32 cellular contexts compared by ENCODE assay signal in genomic region chrX:18102006-18102405, GRCh38.
"Had no signal": no experiment of that assay in that cellular context is flagged by ENCODE, and none has a peak within 500 bp of the region (broad histone marks: within the 10 kb centered on the region; RNA-seq: fewer than 3 reads in every experiment).

No MANE protein-coding gene starts in this region.

- H3K27ac Mint-ChIP-seq: activated CD4-positive, alpha-beta memory T cell treated with anti-CD3 and anti-CD28 coated beads for 36 hours; activated CD4-positive, alpha-beta T cell treated with anti-CD3 and anti-CD28 coated beads for 36 hours; activated CD4-positive, alpha-beta T cell treated with anti-CD3 and anti-CD28 coated beads, Interleukin-2, amount 10 ng/mL, durations not matched to agents 24 days and 14 days; activated CD8-positive, alpha-beta memory T cell treated with anti-CD3 and anti-CD28 coated beads, Interleukin-2, amount 10 ng/mL, durations not matched to agents 7 days and 5 days; activated CD8-positive, alpha-beta T cell treated with anti-CD3 and anti-CD28 coated beads, Interleukin-2, amount 10 ng/mL, durations not matched to agents 7 days and 5 days; activated naive CD4-positive, alpha-beta T cell treated with anti-CD3 and anti-CD28 coated beads, Interleukin-2, amount 10 ng/mL, durations not matched to agents 7 days and 5 days; activated naive CD4-positive, alpha-beta T cell treated with anti-CD3 and anti-CD28 coated beads, Interleukin-2, amount 50 U/mL, for 72 hours; activated naive CD8-positive, alpha-beta T cell treated with anti-CD3 and anti-CD28 coated beads, Interleukin-2, amount 10 ng/mL, durations not matched to agents 7 days and 5 days; activated T-helper 1 cell treated with anti-CD3 and anti-CD28 coated beads, Interleukin-12 subunit alpha, Interleukin-12 subunit beta, Interleukin-2, Interleukin-4 antibody, amounts not matched to agents 30 ng/mL and 10 ng/mL and 1 ng/mL, durations not matched to agents 14 hours and 24 hours and 36 hours; activated T-helper 2 cell treated with anti-CD3 and anti-CD28 coated beads, Interferon-gamma antibody, Interleukin-2, Interleukin-4, amounts not matched to agents 10 μg/mL and 5 μg/mL and 100 μg/mL, durations not matched to agents 14 hours and 24 hours and 36 hours; effector memory CD8-positive, alpha-beta T cell; T-helper 17 cell; T-helper 2 cell treated with Interferon-gamma antibody and Interleukin-4, amounts not matched to agents 5 μg/mL and 100 μg/mL, for 36 hours had no signal

- H3K4me1 ChIP-seq: esophagus muscularis mucosa, gastrocnemius medialis, heart right ventricle had no signal

- H3K9me3 ChIP-seq: esophagus muscularis mucosa, gastrocnemius medialis, heart right ventricle had no signal

- H3K9me3 Mint-ChIP-seq: activated CD4-positive, alpha-beta memory T cell treated with anti-CD3 and anti-CD28 coated beads for 36 hours; activated CD4-positive, alpha-beta T cell treated with anti-CD3 and anti-CD28 coated beads, Interleukin-2, amount 10 ng/mL, durations not matched to agents 24 days and 14 days; activated naive CD4-positive, alpha-beta T cell treated with anti-CD3 and anti-CD28 coated beads, Interleukin-2, amount 10 ng/mL, durations not matched to agents 7 days and 5 days; activated naive CD4-positive, alpha-beta T cell treated with anti-CD3 and anti-CD28 coated beads, Interleukin-2, amount 50 U/mL, for 72 hours; activated naive CD8-positive, alpha-beta T cell treated with anti-CD3 and anti-CD28 coated beads, Interleukin-2, amount 10 ng/mL, durations not matched to agents 7 days and 5 days; activated T-helper 1 cell treated with anti-CD3 and anti-CD28 coated beads, Interleukin-12 subunit alpha, Interleukin-12 subunit beta, Interleukin-2, Interleukin-4 antibody, amounts not matched to agents 30 ng/mL and 10 ng/mL and 1 ng/mL, durations not matched to agents 14 hours and 24 hours and 36 hours; activated T-helper 2 cell treated with anti-CD3 and anti-CD28 coated beads, Interferon-gamma antibody, Interleukin-2, Interleukin-4, amounts not matched to agents 10 μg/mL and 5 μg/mL and 100 μg/mL, durations not matched to agents 14 hours and 24 hours and 36 hours; effector memory CD8-positive, alpha-beta T cell; T-helper 2 cell treated with Interferon-gamma antibody and Interleukin-4, amounts not matched to agents 5 μg/mL and 100 μg/mL, for 36 hours had no signal

- H3K27ac ChIP-seq: esophagus muscularis mucosa, foreskin keratinocyte, gastrocnemius medialis, heart right ventricle had no signal

- ATAC-seq: activated CD4-positive, alpha-beta T cell treated with anti-CD3 and anti-CD28 coated beads for 36 hours; activated CD8-positive, alpha-beta memory T cell treated with anti-CD3 and anti-CD28 coated beads, Interleukin-2, amount 10 ng/mL, durations not matched to agents 7 days and 5 days; activated CD8-positive, alpha-beta T cell treated with anti-CD3 and anti-CD28 coated beads, Interleukin-2, amount 10 ng/mL, durations not matched to agents 7 days and 5 days; activated naive CD4-positive, alpha-beta T cell treated with anti-CD3 and anti-CD28 coated beads, Interleukin-2, amount 50 U/mL, for 72 hours; effector memory CD8-positive, alpha-beta T cell; foreskin keratinocyte; gastrocnemius medialis; heart right ventricle; T-helper 17 cell had no signal

- H3K4me3 Mint-ChIP-seq: activated CD4-positive, alpha-beta memory T cell treated with anti-CD3 and anti-CD28 coated beads for 36 hours; activated CD4-positive, alpha-beta T cell treated with anti-CD3 and anti-CD28 coated beads for 36 hours; activated CD4-positive, alpha-beta T cell treated with anti-CD3 and anti-CD28 coated beads, Interleukin-2, amount 10 ng/mL, durations not matched to agents 24 days and 14 days; activated CD8-positive, alpha-beta memory T cell treated with anti-CD3 and anti-CD28 coated beads, Interleukin-2, amount 10 ng/mL, durations not matched to agents 7 days and 5 days; activated CD8-positive, alpha-beta T cell treated with anti-CD3 and anti-CD28 coated beads, Interleukin-2, amount 10 ng/mL, durations not matched to agents 7 days and 5 days; activated naive CD4-positive, alpha-beta T cell treated with anti-CD3 and anti-CD28 coated beads, Interleukin-2, amount 10 ng/mL, durations not matched to agents 7 days and 5 days; activated naive CD8-positive, alpha-beta T cell treated with anti-CD3 and anti-CD28 coated beads, Interleukin-2, amount 10 ng/mL, durations not matched to agents 7 days and 5 days; activated T-helper 1 cell treated with anti-CD3 and anti-CD28 coated beads, Interleukin-12 subunit alpha, Interleukin-12 subunit beta, Interleukin-2, Interleukin-4 antibody, amounts not matched to agents 30 ng/mL and 10 ng/mL and 1 ng/mL, durations not matched to agents 14 hours and 24 hours and 36 hours; effector memory CD8-positive, alpha-beta T cell; T-helper 17 cell; T-helper 2 cell treated with Interferon-gamma antibody and Interleukin-4, amounts not matched to agents 5 μg/mL and 100 μg/mL, for 36 hours had no signal

- H3K36me3 Mint-ChIP-seq: activated CD4-positive, alpha-beta memory T cell treated with anti-CD3 and anti-CD28 coated beads for 36 hours; activated CD8-positive, alpha-beta memory T cell treated with anti-CD3 and anti-CD28 coated beads, Interleukin-2, amount 10 ng/mL, durations not matched to agents 7 days and 5 days; activated naive CD4-positive, alpha-beta T cell treated with anti-CD3 and anti-CD28 coated beads, Interleukin-2, amount 10 ng/mL, durations not matched to agents 7 days and 5 days; activated naive CD4-positive, alpha-beta T cell treated with anti-CD3 and anti-CD28 coated beads, Interleukin-2, amount 50 U/mL, for 72 hours; activated naive CD8-positive, alpha-beta T cell treated with anti-CD3 and anti-CD28 coated beads, Interleukin-2, amount 10 ng/mL, durations not matched to agents 7 days and 5 days had no signal

- H3K4me1 Mint-ChIP-seq: activated CD4-positive, alpha-beta T cell treated with anti-CD3 and anti-CD28 coated beads for 36 hours; activated CD4-positive, alpha-beta T cell treated with anti-CD3 and anti-CD28 coated beads, Interleukin-2, amount 10 ng/mL, durations not matched to agents 24 days and 14 days; activated CD8-positive, alpha-beta memory T cell treated with anti-CD3 and anti-CD28 coated beads, Interleukin-2, amount 10 ng/mL, durations not matched to agents 7 days and 5 days; activated naive CD4-positive, alpha-beta T cell treated with anti-CD3 and anti-CD28 coated beads, Interleukin-2, amount 10 ng/mL, durations not matched to agents 7 days and 5 days; activated naive CD8-positive, alpha-beta T cell treated with anti-CD3 and anti-CD28 coated beads, Interleukin-2, amount 10 ng/mL, durations not matched to agents 7 days and 5 days; T-helper 17 cell had no signal

- H3K4me3 ChIP-seq: esophagus muscularis mucosa, gastrocnemius medialis, heart right ventricle had no signal

- H3K36me3 ChIP-seq: esophagus muscularis mucosa, gastrocnemius medialis, heart right ventricle had no signal

- DNase-seq: activated CD4-positive, alpha-beta memory T cell treated with anti-CD3 and anti-CD28 coated beads for 36 hours; activated CD4-positive, alpha-beta T cell treated with anti-CD3 and anti-CD28 coated beads for 36 hours; activated CD4-positive, alpha-beta T cell treated with anti-CD3 and anti-CD28 coated beads, Interleukin-2, amount 10 ng/mL, durations not matched to agents 24 days and 14 days; activated CD4-positive, CD25-positive, alpha-beta regulatory T cell; activated CD4-positive, CD25-positive, alpha-beta regulatory T cell treated with anti-CD3 and anti-CD28 coated beads, Interleukin-2, amount 50 U/mL, for 72 hours; activated CD8-positive, alpha-beta memory T cell treated with anti-CD3 and anti-CD28 coated beads, Interleukin-2, amount 10 ng/mL, durations not matched to agents 7 days and 5 days; activated CD8-positive, alpha-beta memory T cell treated with anti-CD3 and anti-CD28 coated beads, Interleukin-2, amount 50 U/mL, for 4 hours; activated CD8-positive, alpha-beta T cell treated with anti-CD3 and anti-CD28 coated beads, Interleukin-2, amount 10 ng/mL, durations not matched to agents 7 days and 5 days; activated effector memory CD4-positive, alpha-beta T cell treated with anti-CD3 and anti-CD28 coated beads, Interleukin-2, amount 50 U/mL, for 16 hours; activated naive CD4-positive, alpha-beta T cell treated with anti-CD3 and anti-CD28 coated beads, Interleukin-2, amount 10 ng/mL, durations not matched to agents 7 days and 5 days; activated naive CD8-positive, alpha-beta T cell treated with anti-CD3 and anti-CD28 coated beads, Interleukin-2, amount 10 ng/mL, durations not matched to agents 7 days and 5 days; activated T-cell treated with anti-CD3 and anti-CD28 coated beads, Interleukin-2, amount 50 U/mL, for 1 hour; activated T-cell treated with anti-CD3 and anti-CD28 coated beads, Interleukin-2, amount 50 U/mL, for 48 hours; amniotic stem cell; anterior cingulate cortex; caudate nucleus; cortex of kidney; dermis blood vessel endothelial cell; effector CD4-positive, alpha-beta T cell; effector memory CD8-positive, alpha-beta T cell; erythroblast; foreskin keratinocyte; gastrocnemius medialis; heart right ventricle; T-helper 1 cell; T-helper 17 cell; T1000 had no signal

- H3K27me3 ChIP-seq: foreskin keratinocyte had no signal
